Comparison of ENCODE assay signal across 1 cellular context in genomic region chr11:78132475-78132874, GRCh38.
A peak's percentile ranks its signal among the peaks of the same experiment; 100 is the strongest.
TF ChIP-seq lines count a peak whose summit lies in the region.

No MANE protein-coding gene starts in this region.

TF ChIP-seq in K562, 482 proteins besides CTCF, POLR2A, EP300 and RAD21:
- TF ChIP-seq POLR2AphosphoS5 (IDR thresholded peaks at IDR 0.05; ENCODE audit: control insufficient read depth, insufficient read depth, low read depth, low read length) (peak; percentile 24; the same call in 1 of the 2 replicates), MAFF (IDR thresholded peaks at IDR 0.05; ENCODE audit: low read length) (no peak), CBFA2T3 (IDR thresholded peaks at IDR 0.05) (0 out of 2 replicates have a peak, but pooled peaks have one; percentile 5)
